Comparison of ENCODE assay signal across 8 cellular contexts in the genomic region with DNA sequence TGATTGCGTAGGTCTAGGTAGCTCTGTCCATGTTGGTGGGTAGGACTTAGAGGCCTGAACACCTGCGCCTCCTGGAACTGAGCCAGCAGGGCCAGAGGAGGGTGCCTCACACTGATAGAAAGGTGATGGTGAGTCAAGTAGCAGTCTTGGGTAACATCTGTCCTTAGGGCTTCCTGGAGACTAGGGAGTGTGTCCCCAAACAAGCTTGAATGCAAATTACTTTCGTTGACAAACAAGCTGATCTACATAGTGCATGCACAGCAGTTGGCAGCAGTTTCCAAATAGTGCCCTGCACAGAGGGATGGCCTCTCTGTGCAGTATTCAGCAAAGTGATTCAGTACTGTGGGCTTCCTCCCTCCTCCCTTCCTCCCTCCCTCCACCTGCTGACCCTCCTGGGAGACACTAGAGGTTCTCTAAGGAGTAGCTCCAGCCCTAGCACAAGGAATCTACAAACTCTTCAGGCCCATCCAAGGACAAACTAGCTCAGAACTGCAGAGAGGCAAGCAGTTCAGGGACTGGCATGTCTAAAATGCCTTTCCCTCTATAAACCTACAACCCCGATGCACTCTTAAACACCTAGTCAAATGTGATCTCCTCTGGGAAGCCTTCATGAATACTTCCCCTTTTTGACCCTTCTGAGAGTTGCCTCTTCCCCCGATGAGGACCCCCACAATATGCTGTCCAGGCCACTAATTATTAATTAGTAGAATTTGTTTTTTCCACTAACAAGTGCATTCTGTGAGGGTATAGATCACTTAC.
A peak's percentile ranks its signal among the peaks of the same experiment; 100 is the strongest.
DNase-seq lines count a peak whose midpoint lies in the region; ATAC-seq and TF ChIP-seq lines count a peak whose summit lies in the region.

No MANE protein-coding gene starts in this region.

- H3K27me3 Mint-ChIP-seq in GM23338 (ENCODE audit: insufficient read depth, low read depth, poor library complexity) = peaks cover 1% of the 10 kb centered on the region

- H3K27ac Mint-ChIP-seq in GM23338 = no peak overlapping the region

- peak overlapping the region; percentile 73 for H3K27ac ChIP-seq in DOHH2 (ENCODE audit: low read depth, low read length)
- H3K27ac ChIP-seq in Peyer's patch = peak overlapping the region in 1 of 4 donors; percentile 72
- H3K27ac ChIP-seq in uterus = no peak overlapping the region
- no peak overlapping the region for H3K27ac ChIP-seq in GM23338 (ENCODE audit: low read depth)

- peaks cover 64% of the 10 kb centered on the region for H3K4me1 ChIP-seq in DOHH2 (ENCODE audit: control insufficient read depth, low read length)
- peaks cover 0 to 10% (median 3%) of the 10 kb centered on the region in 4 donors for H3K4me1 ChIP-seq in Peyer's patch
- H3K4me1 ChIP-seq in uterus = peaks cover 0 to 7% of the 10 kb centered on the region in 2 donors
- no peaks in the 10 kb centered on the region for H3K4me1 ChIP-seq in GM23338 (ENCODE audit: insufficient read depth)

- H3K27me3 ChIP-seq in DOHH2 (ENCODE audit: control insufficient read depth, low read length) (no peaks in the 10 kb centered on the region), Peyer's patch (no peaks in the 10 kb centered on the region), uterus (no peaks in the 10 kb centered on the region), GM23338 (ENCODE audit: insufficient read depth) (no peaks in the 10 kb centered on the region)

- H2AFZ ChIP-seq in GM23338 = no peak overlapping the region

- no peaks in the 10 kb centered on the region for H3K36me3 ChIP-seq in DOHH2 (ENCODE audit: control insufficient read depth, low read length)
- no peaks in the 10 kb centered on the region for H3K36me3 ChIP-seq in Peyer's patch
- H3K36me3 ChIP-seq in uterus = no peaks in the 10 kb centered on the region
- H3K36me3 ChIP-seq in GM23338 (ENCODE audit: insufficient read depth) = no peaks in the 10 kb centered on the region

- H3K79me2 ChIP-seq in DOHH2 (ENCODE audit: control insufficient read depth, low read length) = no peaks in the 10 kb centered on the region
- no peaks in the 10 kb centered on the region for H3K79me2 ChIP-seq in GM23338 (replicated peaks; ENCODE audit: insufficient read depth)

- peak overlapping the region; percentile 68 for H3K4me3 ChIP-seq in DOHH2 (ENCODE audit: low read length)
- H3K4me3 ChIP-seq in Peyer's patch = no peak overlapping the region
- H3K4me3 ChIP-seq in uterus = no peak overlapping the region
- H3K4me3 ChIP-seq in GM23338 = no peak overlapping the region

- DNase-seq in Peyer's patch = peak; percentile 49 to 90 (median 82)
- no peak for DNase-seq in dedifferentiated amniotic fluid mesenchymal stem cell (ENCODE audit: extremely low spot score)
- DNase-seq in uterus = no peak
- no peak for DNase-seq in left ventricle myocardium superior
- no peak for DNase-seq in GM23338 (ENCODE audit: low spot score)

- H3F3A ChIP-seq in DOHH2 (ENCODE audit: control insufficient read depth, insufficient read depth) = peaks cover 18% of the 10 kb centered on the region
- no peaks in the 10 kb centered on the region for H3F3A ChIP-seq in GM23338 (replicated peaks; ENCODE audit: low read depth)

- no peaks in the 10 kb centered on the region for H3K9me2 ChIP-seq in DOHH2 (replicated peaks; ENCODE audit: control insufficient read depth, low read length)
- no peaks in the 10 kb centered on the region for H3K9me2 ChIP-seq in GM23338 (ENCODE audit: insufficient read depth)

- TF ChIP-seq CTCF in DOHH2 (IDR thresholded peaks at IDR 0.05; ENCODE audit: low read depth, low read length, poor library complexity, severe bottlenecking) = no peak
- no peak for TF ChIP-seq CTCF in Peyer's patch (IDR thresholded peaks at IDR 0.05)
- TF ChIP-seq CTCF in uterus (IDR thresholded peaks at IDR 0.05) = no peak
- no peak for TF ChIP-seq CTCF in GM23338 (conservative IDR thresholded peaks at IDR 0.05; ENCODE audit: low read depth in 2 of 2)

- H3K9me3 Mint-ChIP-seq in GM23338 = no peaks in the 10 kb centered on the region

- H3K4me1 Mint-ChIP-seq in GM23338 = no peaks in the 10 kb centered on the region; the same call in 2 of the 3 replicates

- no peaks in the 10 kb centered on the region for H3K9me3 ChIP-seq in DOHH2 (ENCODE audit: control insufficient read depth, insufficient read depth, low read length)
- no peaks in the 10 kb centered on the region for H3K9me3 ChIP-seq in Peyer's patch
- H3K9me3 ChIP-seq in uterus = no peaks in the 10 kb centered on the region

- H3K4me3 Mint-ChIP-seq in GM23338 = no peak overlapping the region

- H3K4me2 ChIP-seq in DOHH2 (ENCODE audit: low read length) (peak overlapping the region; percentile 94), GM23338 (no peak overlapping the region)

- ATAC-seq in GM19397 (IDR thresholded peaks at IDR 0.05; ENCODE audit: unreplicated experiment) (peak; percentile 77), HG03342 (IDR thresholded peaks at IDR 0.05; ENCODE audit: unreplicated experiment) (peak; percentile 69), left ventricle myocardium superior (no peak), GM23338 (no peak)

- TF ChIP-seq POLR2A in Peyer's patch (IDR thresholded peaks at IDR 0.05) (no peak), uterus (IDR thresholded peaks at IDR 0.05) (no peak)

- no peaks in the 10 kb centered on the region for H3K36me3 Mint-ChIP-seq in GM23338 (ENCODE audit: low read depth)

- H4K20me1 ChIP-seq in DOHH2 (ENCODE audit: control insufficient read depth, insufficient read depth, low read depth, low read length) (no peaks in the 10 kb centered on the region), GM23338 (replicated peaks; ENCODE audit: insufficient read depth) (no peaks in the 10 kb centered on the region)

- intact Hi-C loops in uterus (cut with DNase I; ENCODE audit: low total_unique reads) = no loop called here
- intact Hi-C loops in left ventricle myocardium superior (cut with micrococcal nuclease) = no loop called here

TF ChIP-seq in GM23338, 12 proteins besides CTCF, POLR2A, EP300 and RAD21 (continues in another document):
- TF ChIP-seq JUNB (IDR thresholded peaks at IDR 0.05; ENCODE audit: unreplicated experiment) = no peak
- TF ChIP-seq, protein P1, sequence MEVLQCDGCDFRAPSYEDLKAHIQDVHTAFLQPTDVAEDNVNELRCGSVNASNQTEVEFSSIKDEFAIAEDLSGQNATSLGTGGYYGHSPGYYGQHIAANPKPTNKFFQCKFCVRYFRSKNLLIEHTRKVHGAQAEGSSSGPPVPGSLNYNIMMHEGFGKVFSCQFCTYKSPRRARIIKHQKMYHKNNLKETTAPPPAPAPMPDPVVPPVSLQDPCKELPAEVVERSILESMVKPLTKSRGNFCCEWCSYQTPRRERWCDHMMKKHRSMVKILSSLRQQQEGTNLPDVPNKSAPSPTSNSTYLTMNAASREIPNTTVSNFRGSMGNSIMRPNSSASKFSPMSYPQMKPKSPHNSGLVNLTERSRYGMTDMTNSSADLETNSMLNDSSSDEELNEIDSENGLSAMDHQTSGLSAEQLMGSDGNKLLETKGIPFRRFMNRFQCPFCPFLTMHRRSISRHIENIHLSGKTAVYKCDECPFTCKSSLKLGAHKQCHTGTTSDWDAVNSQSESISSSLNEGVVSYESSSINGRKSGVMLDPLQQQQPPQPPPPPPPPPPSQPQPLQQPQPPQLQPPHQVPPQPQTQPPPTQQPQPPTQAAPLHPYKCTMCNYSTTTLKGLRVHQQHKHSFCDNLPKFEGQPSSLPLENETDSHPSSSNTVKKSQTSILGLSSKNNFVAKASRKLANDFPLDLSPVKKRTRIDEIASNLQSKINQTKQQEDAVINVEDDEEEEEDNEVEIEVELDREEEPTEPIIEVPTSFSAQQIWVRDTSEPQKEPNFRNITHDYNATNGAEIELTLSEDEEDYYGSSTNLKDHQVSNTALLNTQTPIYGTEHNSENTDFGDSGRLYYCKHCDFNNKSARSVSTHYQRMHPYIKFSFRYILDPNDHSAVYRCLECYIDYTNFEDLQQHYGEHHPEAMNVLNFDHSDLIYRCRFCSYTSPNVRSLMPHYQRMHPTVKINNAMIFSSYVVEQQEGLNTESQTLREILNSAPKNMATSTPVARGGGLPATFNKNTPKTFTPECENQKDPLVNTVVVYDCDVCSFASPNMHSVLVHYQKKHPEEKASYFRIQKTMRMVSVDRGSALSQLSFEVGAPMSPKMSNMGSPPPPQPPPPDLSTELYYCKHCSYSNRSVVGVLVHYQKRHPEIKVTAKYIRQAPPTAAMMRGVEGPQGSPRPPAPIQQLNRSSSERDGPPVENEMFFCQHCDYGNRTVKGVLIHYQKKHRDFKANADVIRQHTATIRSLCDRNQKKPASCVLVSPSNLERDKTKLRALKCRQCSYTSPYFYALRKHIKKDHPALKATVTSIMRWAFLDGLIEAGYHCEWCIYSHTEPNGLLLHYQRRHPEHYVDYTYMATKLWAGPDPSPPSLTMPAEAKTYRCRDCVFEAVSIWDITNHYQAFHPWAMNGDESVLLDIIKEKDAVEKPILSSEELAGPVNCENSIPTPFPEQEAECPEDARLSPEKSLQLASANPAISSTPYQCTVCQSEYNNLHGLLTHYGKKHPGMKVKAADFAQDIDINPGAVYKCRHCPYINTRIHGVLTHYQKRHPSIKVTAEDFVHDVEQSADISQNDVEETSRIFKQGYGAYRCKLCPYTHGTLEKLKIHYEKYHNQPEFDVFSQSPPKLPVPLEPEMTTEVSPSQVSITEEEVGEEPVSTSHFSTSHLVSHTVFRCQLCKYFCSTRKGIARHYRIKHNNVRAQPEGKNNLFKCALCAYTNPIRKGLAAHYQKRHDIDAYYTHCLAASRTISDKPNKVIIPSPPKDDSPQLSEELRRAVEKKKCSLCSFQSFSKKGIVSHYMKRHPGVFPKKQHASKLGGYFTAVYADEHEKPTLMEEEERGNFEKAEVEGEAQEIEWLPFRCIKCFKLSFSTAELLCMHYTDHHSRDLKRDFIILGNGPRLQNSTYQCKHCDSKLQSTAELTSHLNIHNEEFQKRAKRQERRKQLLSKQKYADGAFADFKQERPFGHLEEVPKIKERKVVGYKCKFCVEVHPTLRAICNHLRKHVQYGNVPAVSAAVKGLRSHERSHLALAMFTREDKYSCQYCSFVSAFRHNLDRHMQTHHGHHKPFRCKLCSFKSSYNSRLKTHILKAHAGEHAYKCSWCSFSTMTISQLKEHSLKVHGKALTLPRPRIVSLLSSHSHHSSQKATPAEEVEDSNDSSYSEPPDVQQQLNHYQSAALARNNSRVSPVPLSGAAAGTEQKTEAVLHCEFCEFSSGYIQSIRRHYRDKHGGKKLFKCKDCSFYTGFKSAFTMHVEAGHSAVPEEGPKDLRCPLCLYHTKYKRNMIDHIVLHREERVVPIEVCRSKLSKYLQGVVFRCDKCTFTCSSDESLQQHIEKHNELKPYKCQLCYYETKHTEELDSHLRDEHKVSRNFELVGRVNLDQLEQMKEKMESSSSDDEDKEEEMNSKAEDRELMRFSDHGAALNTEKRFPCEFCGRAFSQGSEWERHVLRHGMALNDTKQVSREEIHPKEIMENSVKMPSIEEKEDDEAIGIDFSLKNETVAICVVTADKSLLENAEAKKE (CRISPR knock-in tag; IDR thresholded peaks at IDR 0.05) = no peak

Comparison
In these comparisons a context has a peak if more than half of its experiments do, and no peak if none do; other contexts are left out.
1. ATAC-seq: peak in GM19397 (single experiment) and HG03342 (single experiment); none in left ventricle myocardium superior (single experiment) and GM23338 (single experiment).
2. DNase-seq: peak in Peyer's patch (3 of 3); none in dedifferentiated amniotic fluid mesenchymal stem cell (single experiment), uterus (0 of 2), left ventricle myocardium superior (single experiment) and GM23338 (single experiment).